1 cellular context compared by ENCODE assay signal in the genomic region with DNA sequence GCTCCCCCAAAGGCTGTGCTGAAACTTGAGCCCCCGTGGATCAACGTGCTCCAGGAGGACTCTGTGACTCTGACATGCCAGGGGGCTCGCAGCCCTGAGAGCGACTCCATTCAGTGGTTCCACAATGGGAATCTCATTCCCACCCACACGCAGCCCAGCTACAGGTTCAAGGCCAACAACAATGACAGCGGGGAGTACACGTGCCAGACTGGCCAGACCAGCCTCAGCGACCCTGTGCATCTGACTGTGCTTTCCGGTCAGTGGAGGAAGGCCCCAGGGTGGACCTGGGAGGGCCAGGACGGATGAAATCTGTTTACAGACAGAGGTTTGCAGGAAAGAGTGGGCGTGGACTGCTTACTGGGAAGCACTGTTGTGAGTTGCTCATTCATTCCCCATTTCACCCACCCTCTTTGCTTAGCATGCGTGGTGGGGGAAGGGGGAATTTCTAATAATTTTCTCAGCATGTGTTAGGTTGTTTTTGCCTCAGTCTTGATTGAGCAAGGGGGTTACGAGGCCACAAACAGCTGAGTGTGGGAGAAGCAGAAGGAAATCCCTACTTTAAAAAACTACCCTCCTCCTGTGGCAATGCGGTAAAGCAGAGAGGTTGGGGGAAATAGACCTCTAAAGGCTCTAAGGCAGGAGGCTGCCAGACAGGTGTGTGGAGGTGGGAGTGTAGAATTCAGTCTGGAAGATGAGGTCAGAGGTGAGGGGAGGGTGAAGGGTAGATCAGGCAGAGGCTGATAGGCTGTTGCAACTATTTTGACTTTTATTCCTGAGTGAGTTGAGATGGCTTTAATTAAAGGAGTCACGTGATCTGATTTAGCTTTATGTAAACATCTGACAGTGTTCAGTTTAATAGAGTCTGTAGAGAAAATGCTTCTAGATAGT.
A peak's percentile ranks its signal among the peaks of the same experiment; 100 is the strongest.
TF ChIP-seq lines count a peak whose summit lies in the region.

No MANE protein-coding gene starts in this region.

TF ChIP-seq in HepG2, 621 proteins besides CTCF, POLR2A, EP300 and RAD21 (continues in another document):
- 0 out of 2 replicates have a peak, but pooled peaks have one; percentile 53 for TF ChIP-seq ZNF296 (CRISPR knock-in tag; conservative IDR thresholded peaks at IDR 0.05)
- no peak for TF ChIP-seq SOX13 (IDR thresholded peaks at IDR 0.05)
- peak in 1 of 2 experiments; percentile 56; a peak in 2 of 4 replicates for TF ChIP-seq SOX13 (CRISPR knock-in tag; conservative IDR thresholded peaks at IDR 0.05 in 1 of 2, IDR thresholded peaks at IDR 0.05 in 1 of 2)
- TF ChIP-seq, protein P1, sequence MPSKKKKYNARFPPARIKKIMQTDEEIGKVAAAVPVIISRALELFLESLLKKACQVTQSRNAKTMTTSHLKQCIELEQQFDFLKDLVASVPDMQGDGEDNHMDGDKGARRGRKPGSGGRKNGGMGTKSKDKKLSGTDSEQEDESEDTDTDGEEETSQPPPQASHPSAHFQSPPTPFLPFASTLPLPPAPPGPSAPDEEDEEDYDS (CRISPR knock-in tag; IDR thresholded peaks at IDR 0.05): no peak
- TF ChIP-seq, protein P2, sequence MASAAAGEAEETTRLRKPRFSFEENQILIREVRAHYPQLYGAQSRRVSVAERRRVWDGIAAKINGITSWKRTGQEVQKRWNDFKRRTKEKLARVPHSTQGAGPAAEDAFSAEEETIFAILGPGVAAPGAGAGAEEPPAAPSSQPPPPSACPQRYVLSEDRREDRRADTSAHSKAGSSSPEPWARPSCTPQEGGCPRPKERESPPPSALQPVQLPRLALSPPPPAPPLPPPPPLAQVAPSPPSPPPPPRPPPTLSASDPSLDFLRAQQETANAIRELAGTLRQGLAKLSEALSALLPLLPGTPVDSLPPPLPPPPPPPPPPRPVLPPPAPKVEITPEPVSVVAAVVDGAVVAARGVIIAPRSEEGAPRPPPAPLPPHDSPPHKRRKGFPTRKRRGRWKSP (CRISPR knock-in tag; IDR thresholded peaks at IDR 0.05): no peak
- TF ChIP-seq ZNF30 (CRISPR knock-in tag; IDR thresholded peaks at IDR 0.05): no peak
- no peak for TF ChIP-seq U2AF2 (IDR thresholded peaks at IDR 0.05; ENCODE audit: low read depth, low read length)
- 0 out of 2 replicates have a peak, but pooled peaks have one; percentile 32 for TF ChIP-seq ZNF816 (CRISPR knock-in tag; IDR thresholded peaks at IDR 0.05; ENCODE audit: borderline replicate concordance)
- TF ChIP-seq DMAP1 (CRISPR knock-in tag; IDR thresholded peaks at IDR 0.05): no peak
- 0 out of 2 replicates have a peak, but pooled peaks have one; percentile 17 for TF ChIP-seq FOXA3 (CRISPR knock-in tag; IDR thresholded peaks at IDR 0.05)
- TF ChIP-seq TBX2 (CRISPR knock-in tag; IDR thresholded peaks at IDR 0.05; ENCODE audit: borderline replicate concordance): peak; percentile 56; the same call in 1 of the 2 replicates
- TF ChIP-seq RFX5 (IDR thresholded peaks at IDR 0.05; ENCODE audit: low read depth, low read length): no peak
- TF ChIP-seq ZFY (CRISPR knock-in tag; IDR thresholded peaks at IDR 0.05): 0 out of 2 replicates have a peak, but pooled peaks have one; percentile 12
- TF ChIP-seq NCOA2 (CRISPR knock-in tag; IDR thresholded peaks at IDR 0.05): peak; percentile 25; the same call in 1 of the 2 replicates
- TF ChIP-seq, protein P3, sequence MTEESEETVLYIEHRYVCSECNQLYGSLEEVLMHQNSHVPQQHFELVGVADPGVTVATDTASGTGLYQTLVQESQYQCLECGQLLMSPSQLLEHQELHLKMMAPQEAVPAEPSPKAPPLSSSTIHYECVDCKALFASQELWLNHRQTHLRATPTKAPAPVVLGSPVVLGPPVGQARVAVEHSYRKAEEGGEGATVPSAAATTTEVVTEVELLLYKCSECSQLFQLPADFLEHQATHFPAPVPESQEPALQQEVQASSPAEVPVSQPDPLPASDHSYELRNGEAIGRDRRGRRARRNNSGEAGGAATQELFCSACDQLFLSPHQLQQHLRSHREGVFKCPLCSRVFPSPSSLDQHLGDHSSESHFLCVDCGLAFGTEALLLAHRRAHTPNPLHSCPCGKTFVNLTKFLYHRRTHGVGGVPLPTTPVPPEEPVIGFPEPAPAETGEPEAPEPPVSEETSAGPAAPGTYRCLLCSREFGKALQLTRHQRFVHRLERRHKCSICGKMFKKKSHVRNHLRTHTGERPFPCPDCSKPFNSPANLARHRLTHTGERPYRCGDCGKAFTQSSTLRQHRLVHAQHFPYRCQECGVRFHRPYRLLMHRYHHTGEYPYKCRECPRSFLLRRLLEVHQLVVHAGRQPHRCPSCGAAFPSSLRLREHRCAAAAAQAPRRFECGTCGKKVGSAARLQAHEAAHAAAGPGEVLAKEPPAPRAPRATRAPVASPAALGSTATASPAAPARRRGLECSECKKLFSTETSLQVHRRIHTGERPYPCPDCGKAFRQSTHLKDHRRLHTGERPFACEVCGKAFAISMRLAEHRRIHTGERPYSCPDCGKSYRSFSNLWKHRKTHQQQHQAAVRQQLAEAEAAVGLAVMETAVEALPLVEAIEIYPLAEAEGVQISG (CRISPR knock-in tag; IDR thresholded peaks at IDR 0.05): peak; percentile 91
- peak; percentile 77 for TF ChIP-seq GABPB1 (CRISPR knock-in tag; IDR thresholded peaks at IDR 0.05)
- TF ChIP-seq, protein P4, sequence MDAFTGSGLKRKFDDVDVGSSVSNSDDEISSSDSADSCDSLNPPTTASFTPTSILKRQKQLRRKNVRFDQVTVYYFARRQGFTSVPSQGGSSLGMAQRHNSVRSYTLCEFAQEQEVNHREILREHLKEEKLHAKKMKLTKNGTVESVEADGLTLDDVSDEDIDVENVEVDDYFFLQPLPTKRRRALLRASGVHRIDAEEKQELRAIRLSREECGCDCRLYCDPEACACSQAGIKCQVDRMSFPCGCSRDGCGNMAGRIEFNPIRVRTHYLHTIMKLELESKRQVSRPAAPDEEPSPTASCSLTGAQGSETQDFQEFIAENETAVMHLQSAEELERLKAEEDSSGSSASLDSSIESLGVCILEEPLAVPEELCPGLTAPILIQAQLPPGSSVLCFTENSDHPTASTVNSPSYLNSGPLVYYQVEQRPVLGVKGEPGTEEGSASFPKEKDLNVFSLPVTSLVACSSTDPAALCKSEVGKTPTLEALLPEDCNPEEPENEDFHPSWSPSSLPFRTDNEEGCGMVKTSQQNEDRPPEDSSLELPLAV (CRISPR knock-in tag; conservative IDR thresholded peaks at IDR 0.05; ENCODE audit: low read depth): no peak
- TF ChIP-seq ZNF263 (CRISPR knock-in tag; IDR thresholded peaks at IDR 0.05): peak; percentile 90
- TF ChIP-seq FOXP1 (IDR thresholded peaks at IDR 0.05): no peak
- TF ChIP-seq FOXP1 (CRISPR knock-in tag; IDR thresholded peaks at IDR 0.05): peak; percentile 60
- no peak for TF ChIP-seq ESRRA (CRISPR knock-in tag; IDR thresholded peaks at IDR 0.05; ENCODE audit: low read depth)
- no peak for TF ChIP-seq NR2F6 (IDR thresholded peaks at IDR 0.05)
- peak; percentile 55; the same call in 1 of the 2 replicates for TF ChIP-seq NR2F6 (CRISPR knock-in tag; IDR thresholded peaks at IDR 0.05)
- TF ChIP-seq BCL6 (CRISPR knock-in tag; IDR thresholded peaks at IDR 0.05): peak; percentile 43; the same call in 1 of the 2 replicates
- no peak for TF ChIP-seq GATAD1 (CRISPR knock-in tag; IDR thresholded peaks at IDR 0.05)
- TF ChIP-seq, protein P5, sequence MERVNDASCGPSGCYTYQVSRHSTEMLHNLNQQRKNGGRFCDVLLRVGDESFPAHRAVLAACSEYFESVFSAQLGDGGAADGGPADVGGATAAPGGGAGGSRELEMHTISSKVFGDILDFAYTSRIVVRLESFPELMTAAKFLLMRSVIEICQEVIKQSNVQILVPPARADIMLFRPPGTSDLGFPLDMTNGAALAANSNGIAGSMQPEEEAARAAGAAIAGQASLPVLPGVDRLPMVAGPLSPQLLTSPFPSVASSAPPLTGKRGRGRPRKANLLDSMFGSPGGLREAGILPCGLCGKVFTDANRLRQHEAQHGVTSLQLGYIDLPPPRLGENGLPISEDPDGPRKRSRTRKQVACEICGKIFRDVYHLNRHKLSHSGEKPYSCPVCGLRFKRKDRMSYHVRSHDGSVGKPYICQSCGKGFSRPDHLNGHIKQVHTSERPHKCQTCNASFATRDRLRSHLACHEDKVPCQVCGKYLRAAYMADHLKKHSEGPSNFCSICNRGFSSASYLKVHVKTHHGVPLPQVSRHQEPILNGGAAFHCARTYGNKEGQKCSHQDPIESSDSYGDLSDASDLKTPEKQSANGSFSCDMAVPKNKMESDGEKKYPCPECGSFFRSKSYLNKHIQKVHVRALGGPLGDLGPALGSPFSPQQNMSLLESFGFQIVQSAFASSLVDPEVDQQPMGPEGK (CRISPR knock-in tag; IDR thresholded peaks at IDR 0.05): peak; percentile 18; the same call in 1 of the 2 replicates
- TF ChIP-seq, protein P6, sequence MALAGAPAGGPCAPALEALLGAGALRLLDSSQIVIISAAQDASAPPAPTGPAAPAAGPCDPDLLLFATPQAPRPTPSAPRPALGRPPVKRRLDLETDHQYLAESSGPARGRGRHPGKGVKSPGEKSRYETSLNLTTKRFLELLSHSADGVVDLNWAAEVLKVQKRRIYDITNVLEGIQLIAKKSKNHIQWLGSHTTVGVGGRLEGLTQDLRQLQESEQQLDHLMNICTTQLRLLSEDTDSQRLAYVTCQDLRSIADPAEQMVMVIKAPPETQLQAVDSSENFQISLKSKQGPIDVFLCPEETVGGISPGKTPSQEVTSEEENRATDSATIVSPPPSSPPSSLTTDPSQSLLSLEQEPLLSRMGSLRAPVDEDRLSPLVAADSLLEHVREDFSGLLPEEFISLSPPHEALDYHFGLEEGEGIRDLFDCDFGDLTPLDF (CRISPR knock-in tag; IDR thresholded peaks at IDR 0.05): no peak
- no peak for TF ChIP-seq ZNF7 (CRISPR knock-in tag; IDR thresholded peaks at IDR 0.05)
- no peak for TF ChIP-seq ZMYM3 (CRISPR knock-in tag; IDR thresholded peaks at IDR 0.05)
- TF ChIP-seq, protein P7, sequence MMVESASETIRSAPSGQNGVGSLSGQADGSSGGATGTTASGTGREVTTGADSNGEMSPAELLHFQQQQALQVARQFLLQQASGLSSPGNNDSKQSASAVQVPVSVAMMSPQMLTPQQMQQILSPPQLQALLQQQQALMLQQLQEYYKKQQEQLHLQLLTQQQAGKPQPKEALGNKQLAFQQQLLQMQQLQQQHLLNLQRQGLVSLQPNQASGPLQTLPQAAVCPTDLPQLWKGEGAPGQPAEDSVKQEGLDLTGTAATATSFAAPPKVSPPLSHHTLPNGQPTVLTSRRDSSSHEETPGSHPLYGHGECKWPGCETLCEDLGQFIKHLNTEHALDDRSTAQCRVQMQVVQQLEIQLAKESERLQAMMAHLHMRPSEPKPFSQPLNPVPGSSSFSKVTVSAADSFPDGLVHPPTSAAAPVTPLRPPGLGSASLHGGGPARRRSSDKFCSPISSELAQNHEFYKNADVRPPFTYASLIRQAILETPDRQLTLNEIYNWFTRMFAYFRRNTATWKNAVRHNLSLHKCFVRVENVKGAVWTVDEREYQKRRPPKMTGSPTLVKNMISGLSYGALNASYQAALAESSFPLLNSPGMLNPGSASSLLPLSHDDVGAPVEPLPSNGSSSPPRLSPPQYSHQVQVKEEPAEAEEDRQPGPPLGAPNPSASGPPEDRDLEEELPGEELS (CRISPR knock-in tag; IDR thresholded peaks at IDR 0.05): peak; percentile 69
- peak; percentile 55; the same call in 1 of the 2 replicates for TF ChIP-seq ZNF292 (CRISPR knock-in tag; IDR thresholded peaks at IDR 0.05; ENCODE audit: borderline replicate concordance, low read depth)
- no peak for TF ChIP-seq ZNF839 (CRISPR knock-in tag; IDR thresholded peaks at IDR 0.05; ENCODE audit: borderline replicate concordance)
- TF ChIP-seq ZNF501 (CRISPR knock-in tag; IDR thresholded peaks at IDR 0.05): peak; percentile 24; the same call in 1 of the 2 replicates
- TF ChIP-seq PCBP1 (IDR thresholded peaks at IDR 0.05; ENCODE audit: borderline replicate concordance, low read depth, low read length): no peak
- TF ChIP-seq, protein P8, sequence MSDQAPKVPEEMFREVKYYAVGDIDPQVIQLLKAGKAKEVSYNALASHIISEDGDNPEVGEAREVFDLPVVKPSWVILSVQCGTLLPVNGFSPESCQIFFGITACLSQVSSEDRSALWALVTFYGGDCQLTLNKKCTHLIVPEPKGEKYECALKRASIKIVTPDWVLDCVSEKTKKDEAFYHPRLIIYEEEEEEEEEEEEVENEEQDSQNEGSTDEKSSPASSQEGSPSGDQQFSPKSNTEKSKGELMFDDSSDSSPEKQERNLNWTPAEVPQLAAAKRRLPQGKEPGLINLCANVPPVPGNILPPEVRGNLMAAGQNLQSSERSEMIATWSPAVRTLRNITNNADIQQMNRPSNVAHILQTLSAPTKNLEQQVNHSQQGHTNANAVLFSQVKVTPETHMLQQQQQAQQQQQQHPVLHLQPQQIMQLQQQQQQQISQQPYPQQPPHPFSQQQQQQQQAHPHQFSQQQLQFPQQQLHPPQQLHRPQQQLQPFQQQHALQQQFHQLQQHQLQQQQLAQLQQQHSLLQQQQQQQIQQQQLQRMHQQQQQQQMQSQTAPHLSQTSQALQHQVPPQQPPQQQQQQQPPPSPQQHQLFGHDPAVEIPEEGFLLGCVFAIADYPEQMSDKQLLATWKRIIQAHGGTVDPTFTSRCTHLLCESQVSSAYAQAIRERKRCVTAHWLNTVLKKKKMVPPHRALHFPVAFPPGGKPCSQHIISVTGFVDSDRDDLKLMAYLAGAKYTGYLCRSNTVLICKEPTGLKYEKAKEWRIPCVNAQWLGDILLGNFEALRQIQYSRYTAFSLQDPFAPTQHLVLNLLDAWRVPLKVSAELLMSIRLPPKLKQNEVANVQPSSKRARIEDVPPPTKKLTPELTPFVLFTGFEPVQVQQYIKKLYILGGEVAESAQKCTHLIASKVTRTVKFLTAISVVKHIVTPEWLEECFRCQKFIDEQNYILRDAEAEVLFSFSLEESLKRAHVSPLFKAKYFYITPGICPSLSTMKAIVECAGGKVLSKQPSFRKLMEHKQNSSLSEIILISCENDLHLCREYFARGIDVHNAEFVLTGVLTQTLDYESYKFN (CRISPR knock-in tag; conservative IDR thresholded peaks at IDR 0.05): peak; percentile 40; the same call in 1 of the 2 replicates
- TF ChIP-seq ZNF337 (CRISPR knock-in tag; IDR thresholded peaks at IDR 0.05; ENCODE audit: borderline replicate concordance, low read depth): no peak
- TF ChIP-seq, protein P9, sequence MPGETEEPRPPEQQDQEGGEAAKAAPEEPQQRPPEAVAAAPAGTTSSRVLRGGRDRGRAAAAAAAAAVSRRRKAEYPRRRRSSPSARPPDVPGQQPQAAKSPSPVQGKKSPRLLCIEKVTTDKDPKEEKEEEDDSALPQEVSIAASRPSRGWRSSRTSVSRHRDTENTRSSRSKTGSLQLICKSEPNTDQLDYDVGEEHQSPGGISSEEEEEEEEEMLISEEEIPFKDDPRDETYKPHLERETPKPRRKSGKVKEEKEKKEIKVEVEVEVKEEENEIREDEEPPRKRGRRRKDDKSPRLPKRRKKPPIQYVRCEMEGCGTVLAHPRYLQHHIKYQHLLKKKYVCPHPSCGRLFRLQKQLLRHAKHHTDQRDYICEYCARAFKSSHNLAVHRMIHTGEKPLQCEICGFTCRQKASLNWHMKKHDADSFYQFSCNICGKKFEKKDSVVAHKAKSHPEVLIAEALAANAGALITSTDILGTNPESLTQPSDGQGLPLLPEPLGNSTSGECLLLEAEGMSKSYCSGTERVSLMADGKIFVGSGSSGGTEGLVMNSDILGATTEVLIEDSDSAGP (CRISPR knock-in tag; IDR thresholded peaks at IDR 0.05; ENCODE audit: borderline replicate concordance): peak; percentile 35; the same call in 1 of the 2 replicates
- no peak for TF ChIP-seq ARID2 (CRISPR knock-in tag; IDR thresholded peaks at IDR 0.05; ENCODE audit: borderline replicate concordance)
- TF ChIP-seq MEF2D (CRISPR knock-in tag; IDR thresholded peaks at IDR 0.05): 0 out of 2 replicates have a peak, but pooled peaks have one; percentile 14
- peak; percentile 66; the same call in 1 of the 2 replicates for TF ChIP-seq ARNTL (CRISPR knock-in tag; IDR thresholded peaks at IDR 0.05)
- TF ChIP-seq ATF7 (IDR thresholded peaks at IDR 0.05): no peak
- no peak for TF ChIP-seq ATF7 (CRISPR knock-in tag; IDR thresholded peaks at IDR 0.05)
- TF ChIP-seq ZNF282 (IDR thresholded peaks at IDR 0.05; ENCODE audit: partially characterized antibody): no peak
- TF ChIP-seq REXO4 (CRISPR knock-in tag; IDR thresholded peaks at IDR 0.05; ENCODE audit: borderline replicate concordance): no peak
- TF ChIP-seq MED1 (CRISPR knock-in tag; IDR thresholded peaks at IDR 0.05): peak; percentile 54; the same call in 1 of the 2 replicates
